8 cellular contexts compared by ENCODE assay signal in the genomic region with DNA sequence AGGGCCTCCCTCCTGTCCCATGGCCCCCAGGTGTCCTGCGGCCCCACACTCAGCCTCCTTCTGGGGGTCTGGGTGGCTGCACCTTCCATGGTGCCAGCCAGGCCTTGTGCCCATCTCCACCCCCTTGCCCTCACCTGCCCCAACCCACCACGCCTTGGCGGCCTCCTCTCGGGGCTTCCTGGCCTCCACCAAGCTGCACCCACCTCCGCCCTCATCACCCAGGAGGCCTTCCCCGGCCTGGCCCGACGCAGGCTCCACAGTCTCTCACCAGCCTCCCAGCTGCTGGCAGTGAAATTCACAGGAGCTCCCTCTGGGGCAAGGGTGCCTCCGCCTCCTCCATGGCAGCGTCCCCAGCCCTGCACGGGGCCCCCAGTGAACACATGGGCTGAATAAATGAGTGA. TPM values are rescaled to one million over a fixed set of nuclear protein-coding genes. Genes with fewer than 3 reads are reported as not detected.
A peak's percentile ranks its signal among the peaks of the same experiment; 100 is the strongest.
DNase-seq lines count a peak whose midpoint lies in the region; ATAC-seq lines count a peak whose summit lies in the region.

No MANE protein-coding gene starts in this region.

- H3K36me3 ChIP-seq in mucosa of stomach (ENCODE audit: control insufficient read depth, insufficient read depth, low read length), result no peaks in the 10 kb centered on the region
- no peaks in the 10 kb centered on the region for H3K36me3 ChIP-seq in urinary bladder (ENCODE audit: insufficient read depth)

- intact Hi-C loops in dendritic cell treated with granulocyte-macrophage colony-stimulating factor and Interleukin-4, amounts not matched to agents 40 ng/mL and 50 ng/mL, for 4 days (cut with micrococcal nuclease), result no loop called here

- H3K4me1 Mint-ChIP-seq in activated T-cell treated with anti-CD3 and anti-CD28 coated beads, Interleukin-2, amount 50 U/mL, for 24 hours (ENCODE audit: low read depth), result peaks cover 11% of the 10 kb centered on the region
- H3K4me1 Mint-ChIP-seq in dendritic cell treated with granulocyte-macrophage colony-stimulating factor and Interleukin-4, amounts not matched to agents 40 ng/mL and 50 ng/mL, for 4 days (ENCODE audit: low read depth), result peaks cover 47% of the 10 kb centered on the region

- H3K4me3 ChIP-seq in mucosa of stomach (ENCODE audit: low read length) (no peak overlapping the region), urinary bladder (ENCODE audit: low read depth, low read length) (no peak overlapping the region)

- H3K4me1 ChIP-seq in mucosa of stomach (ENCODE audit: control insufficient read depth, insufficient read depth, low read length), result peaks cover 26% of the 10 kb centered on the region
- peaks cover 4% of the 10 kb centered on the region for H3K4me1 ChIP-seq in urinary bladder (ENCODE audit: insufficient read depth)

- no peak for ATAC-seq in GM21528 (IDR thresholded peaks at IDR 0.05; ENCODE audit: low FRiP score, unreplicated experiment)

- peaks cover 10% of the 10 kb centered on the region for H3K9me3 Mint-ChIP-seq in activated T-cell treated with anti-CD3 and anti-CD28 coated beads, Interleukin-2, amount 50 U/mL, for 24 hours
- peaks cover 20% of the 10 kb centered on the region for H3K9me3 Mint-ChIP-seq in dendritic cell treated with granulocyte-macrophage colony-stimulating factor and Interleukin-4, amounts not matched to agents 40 ng/mL and 50 ng/mL, for 4 days

- H3K27me3 Mint-ChIP-seq in activated T-cell treated with anti-CD3 and anti-CD28 coated beads, Interleukin-2, amount 50 U/mL, for 24 hours, result no peaks in the 10 kb centered on the region
- no peaks in the 10 kb centered on the region for H3K27me3 Mint-ChIP-seq in dendritic cell treated with granulocyte-macrophage colony-stimulating factor and Interleukin-4, amounts not matched to agents 40 ng/mL and 50 ng/mL, for 4 days

- no peak for DNase-seq in activated T-cell treated with anti-CD3 and anti-CD28 coated beads, Interleukin-2, amount 50 U/mL, for 24 hours
- DNase-seq in activated T-cell treated with anti-CD3 and anti-CD28 coated beads, Interleukin-2, amount 50 U/mL, for 48 hours, result no peak
- no peak for DNase-seq in AG20443 (ENCODE audit: low spot score)
- no peak for DNase-seq in activated CD8-positive, alpha-beta memory T cell treated with anti-CD3 and anti-CD28 coated beads for 24 hours

- H3K9ac ChIP-seq in mucosa of stomach (ENCODE audit: low read length), result peak overlapping the region; percentile 98

- peak overlapping the region; percentile 85 for H3K4me3 Mint-ChIP-seq in activated T-cell treated with anti-CD3 and anti-CD28 coated beads, Interleukin-2, amount 50 U/mL, for 24 hours
- H3K4me3 Mint-ChIP-seq in dendritic cell treated with granulocyte-macrophage colony-stimulating factor and Interleukin-4, amounts not matched to agents 40 ng/mL and 50 ng/mL, for 4 days, result peak overlapping the region; percentile 87

- 54% methylated on average over 11 of the region's 11 CpGs for WGBS in urinary bladder

- peak overlapping the region; percentile 92 for H3K27ac ChIP-seq in urinary bladder (ENCODE audit: low read depth)

- no peaks in the 10 kb centered on the region for H3K27me3 ChIP-seq in mucosa of stomach (ENCODE audit: control insufficient read depth, insufficient read depth, low read length)

- H3K36me3 Mint-ChIP-seq in activated T-cell treated with anti-CD3 and anti-CD28 coated beads, Interleukin-2, amount 50 U/mL, for 24 hours (ENCODE audit: low read depth), result peaks cover 1% of the 10 kb centered on the region
- peaks cover 24% of the 10 kb centered on the region for H3K36me3 Mint-ChIP-seq in dendritic cell treated with granulocyte-macrophage colony-stimulating factor and Interleukin-4, amounts not matched to agents 40 ng/mL and 50 ng/mL, for 4 days (ENCODE audit: low read depth)

- peak overlapping the region; percentile 89 for H3K27ac Mint-ChIP-seq in activated T-cell treated with anti-CD3 and anti-CD28 coated beads, Interleukin-2, amount 50 U/mL, for 24 hours
- H3K27ac Mint-ChIP-seq in dendritic cell treated with granulocyte-macrophage colony-stimulating factor and Interleukin-4, amounts not matched to agents 40 ng/mL and 50 ng/mL, for 4 days, result peak overlapping the region; percentile 96

- peaks cover 5% of the 10 kb centered on the region for H3K9me3 ChIP-seq in mucosa of stomach (ENCODE audit: control insufficient read depth, low read length)

RNA-seq across cellular contexts. Expression of a gene that starts 35.9 kb away (rescaled TPM):
- total RNA-seq in urinary bladder, result 3.1 TPM
- 4.1 TPM for polyA plus RNA-seq in urinary bladder
